Comparison of ENCODE assay signal across 23 cellular contexts in the genomic region with DNA sequence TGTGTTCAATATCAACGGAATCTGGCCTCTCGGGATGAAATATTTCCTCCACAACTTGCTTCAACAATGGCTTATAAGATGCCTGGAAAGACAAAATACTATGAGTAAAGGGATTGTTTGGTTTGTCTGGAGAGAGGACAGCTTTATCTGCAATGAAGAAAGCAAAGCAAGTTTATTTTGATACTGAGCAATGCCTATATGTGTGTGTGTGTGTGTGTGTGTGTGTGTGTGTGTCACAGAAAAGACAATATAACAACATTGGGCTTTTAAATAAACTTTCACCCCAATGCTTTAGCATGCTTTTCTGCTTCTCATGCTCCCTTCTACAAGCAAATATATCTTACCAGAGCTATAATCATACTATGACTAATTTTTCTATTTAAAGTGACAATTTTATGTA. TPM values are rescaled to one million over a fixed set of nuclear protein-coding genes. Genes with fewer than 3 reads are reported as not detected.
A peak's percentile ranks its signal among the peaks of the same experiment; 100 is the strongest.
DNase-seq lines count a peak whose midpoint lies in the region; TF ChIP-seq lines count a peak whose summit lies in the region.
"Had no signal": no experiment of that assay in that cellular context is flagged by ENCODE, and none has a peak within 500 bp of the region (broad histone marks: within the 10 kb centered on the region; RNA-seq: fewer than 3 reads in every experiment).

No MANE protein-coding gene starts in this region.

- H2AFZ ChIP-seq in neural progenitor cell (replicated peaks): no peak overlapping the region
- H2AFZ ChIP-seq: GM23248 had no signal

- peak overlapping the region; percentile 43 for H3K27ac Mint-ChIP-seq in neural progenitor cell
- H3K27ac Mint-ChIP-seq: CD4-positive, alpha-beta T cell had no signal

- no peaks in the 10 kb centered on the region for H3K27me3 Mint-ChIP-seq in neural progenitor cell (ENCODE audit: insufficient read depth, low read depth)
- H3K27me3 Mint-ChIP-seq: CD4-positive, alpha-beta T cell; CD8-positive, alpha-beta memory T cell had no signal

- no peak overlapping the region for H3K4me3 Mint-ChIP-seq in neural progenitor cell
- H3K4me3 Mint-ChIP-seq: CD14-positive monocyte; CD4-positive, alpha-beta T cell; CD8-positive, alpha-beta memory T cell had no signal

- H3K4me2 ChIP-seq in neural progenitor cell: no peak overlapping the region
- H3K4me2 ChIP-seq: A549; BLaER1 treated with 17β-estradiol and CSF1 and Interleukin-3, amounts not matched to agents 10 nM and 100 nM had no signal

- H3K36me3 ChIP-seq in brain microvascular endothelial cell (replicated peaks) (no peaks in the 10 kb centered on the region), neural progenitor cell (no peaks in the 10 kb centered on the region)

- H3K9me3 Mint-ChIP-seq in neural progenitor cell: no peaks in the 10 kb centered on the region
- H3K9me3 Mint-ChIP-seq: CD8-positive, alpha-beta memory T cell had no signal

- H3K4me1 Mint-ChIP-seq in neural progenitor cell: peaks cover 38% of the 10 kb centered on the region
- H3K4me1 Mint-ChIP-seq: CD14-positive monocyte; CD8-positive, alpha-beta memory T cell had no signal

- H3K27ac ChIP-seq in brain microvascular endothelial cell (no peak overlapping the region), neural progenitor cell (no peak overlapping the region)
- H3K27ac ChIP-seq: 22Rv1; A549; BLaER1 treated with 17β-estradiol and CSF1 and Interleukin-3, amounts not matched to agents 10 nM and 100 nM; GM23248 had no signal

- H3K9ac ChIP-seq in neural progenitor cell: no peak overlapping the region
- H3K9ac ChIP-seq: BLaER1 treated with 17β-estradiol and CSF1 and Interleukin-3, amounts not matched to agents 10 nM and 100 nM; GM23248 had no signal

- no peaks in the 10 kb centered on the region for H3F3A ChIP-seq in neural progenitor cell (ENCODE audit: low read depth)

- no peaks in the 10 kb centered on the region for H3K79me2 ChIP-seq in neural progenitor cell (ENCODE audit: low read depth)

- H3K4me3 ChIP-seq in brain microvascular endothelial cell (ENCODE audit: low read depth, low read length): no peak overlapping the region
- no peak overlapping the region for H3K4me3 ChIP-seq in neural progenitor cell
- H3K4me3 ChIP-seq: A549; BLaER1 treated with 17β-estradiol and CSF1 and Interleukin-3, amounts not matched to agents 10 nM and 100 nM; GM23248 had no signal

- in situ Hi-C loops in brain microvascular endothelial cell (cut with HindIII; ENCODE audit: low pct_ligation_motif_present, low sequenced_read_pairs): no loop called here

- H3K36me3 Mint-ChIP-seq in neural progenitor cell: peaks cover 2% of the 10 kb centered on the region

- TF ChIP-seq CTCF in brain microvascular endothelial cell (IDR thresholded peaks at IDR 0.05; ENCODE audit: low read depth, low read length, missing control alignments) (no peak), neural progenitor cell (IDR thresholded peaks at IDR 0.05) (no peak)

- H3K4me1 ChIP-seq in neural progenitor cell: no peaks in the 10 kb centered on the region
- H3K4me1 ChIP-seq: A549; BE2C; BLaER1 treated with 17β-estradiol and CSF1 and Interleukin-3, amounts not matched to agents 10 nM and 100 nM had no signal

- H3K27me3 ChIP-seq in brain microvascular endothelial cell (replicated peaks): no peaks in the 10 kb centered on the region
- H3K27me3 ChIP-seq in neural progenitor cell: no peaks in the 10 kb centered on the region
- H3K27me3 ChIP-seq: BE2C; BLaER1 treated with 17β-estradiol and CSF1 and Interleukin-3, amounts not matched to agents 10 nM and 100 nM had no signal

- DNase-seq in EH (ENCODE audit: low read depth) (peak; percentile 10), brain microvascular endothelial cell (peak; percentile 42), hepatic stellate cell (ENCODE audit: low spot score) (peak; percentile 12), neural progenitor cell (ENCODE audit: low spot score) (no peak), SHP77 treated with DMSO at 0.1 percent for 48 hours (lab: John Stamatoyannopoulos, UW) (no peak)
- DNase-seq in activated CD4-positive, alpha-beta T cell treated with anti-CD3 and anti-CD28 coated beads for 4 hours: no peak
- no peak for DNase-seq in NK-92 treated with Interleukin-12 subunit alpha and Interleukin-12 subunit beta, amount 100 ng/mL, for 24 hours (lab: John Stamatoyannopoulos, UW)
- DNase-seq: ACHN; AML-193; BE2C; CD4-positive, alpha-beta T cell; CD8-positive, alpha-beta memory T cell; DMS 273 treated with DMSO at 0.1 percent for 48 hours; DMS79; GF-D8; GM23248; H7; HCEC 1CT had no signal

- H4K20me1 ChIP-seq in neural progenitor cell (ENCODE audit: low read depth): no peaks in the 10 kb centered on the region
- H4K20me1 ChIP-seq: BLaER1 treated with 17β-estradiol and CSF1 and Interleukin-3, amounts not matched to agents 10 nM and 100 nM had no signal

- H3K9me3 ChIP-seq in neural progenitor cell (ENCODE audit: low read depth): no peaks in the 10 kb centered on the region
- H3K9me3 ChIP-seq: A549, BE2C had no signal

RNA-seq across cellular contexts. Expression of a gene that starts 45.4 kb away (rescaled TPM):
- total RNA-seq in neural progenitor cell (ENCODE audit: low replicate concordance): 6.8 and 10.1 TPM in 2 replicates
- total RNA-seq: G401, GM23248 had no signal

Comparison
In these comparisons a context has a peak if more than half of its experiments do, and no peak if none do; other contexts are left out.
1. DNase-seq: peak in EH (single experiment), brain microvascular endothelial cell (single experiment) and hepatic stellate cell (single experiment); none in neural progenitor cell (single experiment), activated CD4-positive, alpha-beta T cell treated with anti-CD3 and anti-CD28 coated beads for 4 hours (0 of 2), NK-92 treated with Interleukin-12 subunit alpha and Interleukin-12 subunit beta, amount 100 ng/mL, for 24 hours (single experiment) and SHP77 treated with DMSO at 0.1 percent for 48 hours (single experiment).